8 cellular contexts compared by ENCODE assay signal in genomic region chr13:29594710-29595379, GRCh38. TPM values are rescaled to one million over a fixed set of nuclear protein-coding genes. Genes with fewer than 3 reads are reported as not detected.
A peak's percentile ranks its signal among the peaks of the same experiment; 100 is the strongest.
DNase-seq lines count a peak whose midpoint lies in the region; ATAC-seq, FAIRE-seq and TF ChIP-seq lines count a peak whose summit lies in the region.

No MANE protein-coding gene starts in this region.

- ATAC-seq in GM21528 (IDR thresholded peaks at IDR 0.05; ENCODE audit: low FRiP score, unreplicated experiment), result peak; percentile 49

- TF ChIP-seq CTCF in WI38 (IDR thresholded peaks at IDR 0.05; ENCODE audit: low read depth, low read length), result no peak
- TF ChIP-seq CTCF in keratinocyte (optimal IDR thresholded peaks at IDR 0.05 in 1 of 3, IDR thresholded peaks at IDR 0.05 in 1 of 3, conservative IDR thresholded peaks at IDR 0.05 in 1 of 3; ENCODE audit: extremely low read depth in 1 of 3, insufficient read depth in 2 of 3, low read length in 3 of 3), result no peak

- dilution Hi-C loops in keratinocyte (cut with MboI; ENCODE audit: extremely low pct_ligation_motif_present, low sequenced_read_pairs), result no loop called here

- peaks cover 53% of the 10 kb centered on the region for H3K79me2 ChIP-seq in keratinocyte (ENCODE audit: control insufficient read depth, insufficient read depth, low read length)

- peak overlapping the region; percentile 73 for H3K4me3 ChIP-seq in WI38 (ENCODE audit: low read depth, low read length)
- H3K4me3 ChIP-seq in keratinocyte (ENCODE audit: control insufficient read depth in 2 of 3, extremely low read depth in 1 of 3, insufficient read depth in 2 of 3, low read depth in 1 of 3, low read length in 3 of 3), result peak overlapping the region; percentile 86 to 93 (median 90)

- H2AFZ ChIP-seq in keratinocyte (ENCODE audit: control insufficient read depth, low read length), result no peak overlapping the region

- peak; percentile 73 for DNase-seq in GDM1 (lab: John Stamatoyannopoulos, UW)
- DNase-seq in HuH-7.5 (ENCODE audit: low spot score), result peak; percentile 31
- DNase-seq in T47D (ENCODE audit: low read depth in 1 of 2, low spot score in 1 of 2), result peak; percentile 30 to 49
- DNase-seq in keratinocyte (ENCODE audit: low read depth, low spot score), result no peak
- peak; percentile 47 to 60 (median 54) for DNase-seq in stimulated activated CD4-positive, alpha-beta T cell treated with anti-CD3 and anti-CD28 coated beads, Interleukin-1b, Interleukin-23, amount 100 ng/mL, for 24 hours (ENCODE audit: low read depth in 4 of 4, low spot score in 1 of 4)
- no peak for DNase-seq in KBM-7

- H3K4me2 ChIP-seq in keratinocyte (ENCODE audit: control insufficient read depth, extremely low read depth, insufficient read depth, low read depth, low read length), result peak overlapping the region; percentile 89

- FAIRE-seq in keratinocyte (lab: Jason Lieb, UNC), result no peak

- H3K4me1 ChIP-seq in keratinocyte (ENCODE audit: control insufficient read depth, extremely low read depth, insufficient read depth, low read length), result peaks cover 42% of the 10 kb centered on the region

- H3K27me3 ChIP-seq in keratinocyte (ENCODE audit: control insufficient read depth, extremely low read depth, insufficient read depth, low read length), result no peaks in the 10 kb centered on the region

- peak overlapping the region; percentile 97 for H3K9ac ChIP-seq in keratinocyte (ENCODE audit: control insufficient read depth, extremely low read depth, insufficient read depth, low read length)

- in situ Hi-C loops in T47D (cut with HindIII; ENCODE audit: low pct_unique_long_range_greater_than_20kb, low sequenced_read_pairs) (no loop called here), KBM-7 (cut with MboI; ENCODE audit: low pct_unique_long_range_greater_than_20kb, low sequenced_read_pairs) (no loop called here)

- peak overlapping the region; percentile 100 for H3K27ac ChIP-seq in keratinocyte (ENCODE audit: control insufficient read depth, insufficient read depth, low read length)

- H3K9me3 ChIP-seq in keratinocyte (ENCODE audit: control insufficient read depth, low read depth, low read length), result no peaks in the 10 kb centered on the region

- peaks cover 4% of the 10 kb centered on the region for H3K9me1 ChIP-seq in keratinocyte (ENCODE audit: control insufficient read depth, extremely low read depth, insufficient read depth, low read length)

- peaks cover 14% of the 10 kb centered on the region for H4K20me1 ChIP-seq in keratinocyte (ENCODE audit: control insufficient read depth, extremely low read depth, insufficient read depth, low read length)

- peaks cover 0 to 30% of the 10 kb centered on the region in 2 experiments for H3K36me3 ChIP-seq in keratinocyte (ENCODE audit: control insufficient read depth in 2 of 2, extremely low read depth in 1 of 2, insufficient read depth in 2 of 2, low read length in 2 of 2)

RNA-seq across cellular contexts. Expression of gene SLC7A1, which starts 0.6 kb away (rescaled TPM):
- 36.1 to 73.7 TPM (median 41.5 TPM) in 3 replicates for polyA plus RNA-seq in keratinocyte
- 29.0 TPM for polyA plus RNA-seq in keratinocyte (2011; ENCODE audit: low read depth)
- polyA plus RNA-seq in keratinocyte (2011; cell fraction: cytosol; rRNA removed), result 29.0 and 29.6 TPM in 2 replicates
- 217 and 223 TPM in 2 replicates for polyA plus RNA-seq in keratinocyte (2011; cell fraction: nucleus; rRNA removed)
- 51.2 and 86.6 TPM in 2 replicates for polyA plus RNA-seq in keratinocyte (2012; ENCODE audit: low replicate concordance)
- polyA minus RNA-seq in keratinocyte, result 78.9 to 264 TPM (median 111 TPM) in 3 replicates
- polyA minus RNA-seq in keratinocyte (2011; cell fraction: cytosol; rRNA and poly(A)+ RNA removed), result 71.4 TPM
- polyA minus RNA-seq in keratinocyte (2011; cell fraction: nucleus; rRNA and poly(A)+ RNA removed), result 301 and 398 TPM in 2 replicates

Comparison
In these comparisons a context has a peak if more than half of its experiments do, and no peak if none do; other contexts are left out.
1. DNase-seq: peak in GDM1 (single experiment), HuH-7.5 (single experiment), T47D (2 of 2) and stimulated activated CD4-positive, alpha-beta T cell treated with anti-CD3 and anti-CD28 coated beads, Interleukin-1b, Interleukin-23, amount 100 ng/mL, for 24 hours (4 of 4); none in keratinocyte (single experiment) and KBM-7 (single experiment).